ENCODE assay signal across 10 cellular contexts in the genomic region with DNA sequence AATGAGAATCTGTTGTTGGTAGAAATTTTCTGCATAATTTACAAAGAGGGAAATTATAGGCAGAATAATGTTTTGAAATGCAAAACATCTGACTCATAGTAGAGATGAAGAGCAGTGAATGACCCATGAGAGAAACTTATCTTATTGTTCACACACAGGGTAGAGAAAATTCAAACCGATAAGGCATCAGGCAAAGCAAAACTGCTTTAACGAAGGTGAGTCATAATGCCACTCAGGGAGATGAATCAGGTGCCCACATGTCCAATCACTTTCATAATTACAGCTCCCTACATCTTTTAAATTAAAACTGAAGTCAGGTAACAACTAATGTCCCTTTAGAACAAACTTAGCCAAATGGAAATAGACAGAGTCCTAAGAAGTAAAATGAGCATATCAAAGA.
A peak's percentile ranks its signal among the peaks of the same experiment; 100 is the strongest.
DNase-seq lines count a peak whose midpoint lies in the region; ATAC-seq, FAIRE-seq and TF ChIP-seq lines count a peak whose summit lies in the region.
"Had no signal": no experiment of that assay in that cellular context is flagged by ENCODE, and none has a peak within 500 bp of the region (broad histone marks: within the 10 kb centered on the region; RNA-seq: fewer than 3 reads in every experiment).

No MANE protein-coding gene starts in this region.

- POLR2A ChIA-PET in PC-3 (lab: Charles Lee; ENCODE audit: unreplicated experiment), result no interaction called here
- POLR2A ChIA-PET in HepG2 (lab: Yijun Ruan, JAX), result no interaction called here

- H3K79me2 ChIP-seq in PC-3 (ENCODE audit: low read length) (no peaks in the 10 kb centered on the region), HepG2 (ENCODE audit: insufficient read depth, low read length) (no peaks in the 10 kb centered on the region)

- H3K27me3 ChIP-seq in PC-3 (ENCODE audit: low read length) (0 out of 2 replicates have a peak, but pooled peaks cover 5% of the 10 kb centered on the region), HepG2 (ENCODE audit: control insufficient read depth in 1 of 2, insufficient read depth in 2 of 2, low read length in 2 of 2) (no peaks in the 10 kb centered on the region)

- TF ChIP-seq CTCF in PC-3 (conservative IDR thresholded peaks at IDR 0.05; ENCODE audit: low read depth, low read length) (no peak), HepG2 (CRISPR knock-in tag; IDR thresholded peaks at IDR 0.05) (no peak)

- ATAC-seq in GM18519 (IDR thresholded peaks at IDR 0.05; ENCODE audit: low FRiP score, unreplicated experiment), result peak; percentile 82
- ATAC-seq in GM21367 (IDR thresholded peaks at IDR 0.05; ENCODE audit: unreplicated experiment), result peak; percentile 79
- peak; percentile 79 for ATAC-seq in HG03045 (IDR thresholded peaks at IDR 0.05; ENCODE audit: unreplicated experiment)
- ATAC-seq in PC-3, result peak; percentile 29; the same call in 1 of the 2 replicates
- no peak for ATAC-seq in HepG2
- ATAC-seq: psoas muscle had no signal

- DNase-seq in PC-3 (peak; percentile 25), GM19238 (ENCODE audit: insufficient read length, low spot score) (no peak), ecto neural progenitor cell (ENCODE audit: low spot score) (no peak), SIG-M5 (lab: John Stamatoyannopoulos, UW) (no peak), HepG2 (ENCODE audit: low spot score) (no peak)
- DNase-seq: NCI-H1930, psoas muscle had no signal

- H3K9me3 ChIP-seq in PC-3 (ENCODE audit: low read length) (no peaks in the 10 kb centered on the region), HepG2 (ENCODE audit: low read length) (no peaks in the 10 kb centered on the region)
- H3K9me3 ChIP-seq: psoas muscle had no signal

- no peak overlapping the region for H3K9ac ChIP-seq in PC-3 (ENCODE audit: low read length)
- no peak overlapping the region for H3K9ac ChIP-seq in HepG2 (ENCODE audit: insufficient read depth, low read depth, low read length)

- H2AFZ ChIP-seq in PC-3 (ENCODE audit: low read length) (no peak overlapping the region), HepG2 (ENCODE audit: low read length) (no peak overlapping the region)

- H3K4me3 ChIP-seq in PC-3 (ENCODE audit: low read length) (no peak overlapping the region), HepG2 (replicated peaks in 1 of 3; ENCODE audit: insufficient read depth in 1 of 3, low read depth in 2 of 3, low read length in 3 of 3) (no peak overlapping the region)
- H3K4me3 ChIP-seq: psoas muscle had no signal

- no peaks in the 10 kb centered on the region for H3K9me2 ChIP-seq in PC-3 (replicated peaks; ENCODE audit: low read length)

- no peak for TF ChIP-seq RAD21 in HepG2 (CRISPR knock-in tag; IDR thresholded peaks at IDR 0.05)

- in situ Hi-C loops in HepG2 (cut with HindIII; ENCODE audit: extremely low pct_ligation_motif_present, low pct_unique_long_range_greater_than_20kb), result loop anchor here (10.0 kb wide), 1 partner anchor 383 kb away; no protein-coding TSS in a partner anchor

- FAIRE-seq in HepG2 (lab: Jason Lieb, UNC), result no peak

- no peak for TF ChIP-seq EP300 in HepG2 (IDR thresholded peaks at IDR 0.05; ENCODE audit: low read depth in 2 of 2, low read length in 2 of 2)
- TF ChIP-seq EP300 in HepG2 (CRISPR knock-in tag; IDR thresholded peaks at IDR 0.05; ENCODE audit: borderline replicate concordance), result no peak

- no peaks in the 10 kb centered on the region for H4K20me1 ChIP-seq in PC-3 (ENCODE audit: low read length)
- H4K20me1 ChIP-seq in HepG2 (ENCODE audit: insufficient read depth, low read length), result no peaks in the 10 kb centered on the region

- no peaks in the 10 kb centered on the region for H3K36me3 ChIP-seq in PC-3 (ENCODE audit: low read depth, low read length)
- H3K36me3 ChIP-seq in HepG2 (replicated peaks in 1 of 2; ENCODE audit: control insufficient read depth in 1 of 2, insufficient read depth in 2 of 2, low read length in 2 of 2), result no peaks in the 10 kb centered on the region

- CTCF ChIA-PET in PC-3 (lab: Charles Lee) (no interaction called here), HepG2 (lab: Yijun Ruan, JAX; ENCODE audit: low intra/inter-chr PET ratio, low total read pairs) (no interaction called here)

- H3K4me2 ChIP-seq in PC-3 (ENCODE audit: low read length), result no peak overlapping the region
- H3K4me2 ChIP-seq in HepG2 (ENCODE audit: low read depth, low read length), result no peak overlapping the region

- no peaks in the 10 kb centered on the region for H3K4me1 ChIP-seq in PC-3 (ENCODE audit: insufficient read depth, low read length)
- H3K4me1 ChIP-seq in HepG2 (ENCODE audit: insufficient read depth, low read length), result no peaks in the 10 kb centered on the region
- H3K4me1 ChIP-seq: psoas muscle had no signal

- intact Hi-C loops in PC-3 (cut with micrococcal nuclease), result no loop called here
- intact Hi-C loops in HepG2 (cut with micrococcal nuclease; ENCODE audit: unreplicated experiment), result loop anchor here (10.0 kb wide), 1 partner anchor 243 kb away; no protein-coding TSS in a partner anchor

- no peak for TF ChIP-seq POLR2A in HepG2 (IDR thresholded peaks at IDR 0.05; ENCODE audit: insufficient read depth in 1 of 2, low read depth in 2 of 2, low read length in 2 of 2)

- 0% methylated on average over 2 of the region's 2 CpGs for WGBS in HepG2 (ENCODE audit: low lambda C conversion rate)

- H3F3A ChIP-seq in PC-3 (ENCODE audit: low read length, unreplicated experiment), result no peaks in the 10 kb centered on the region

- H3K27ac ChIP-seq in PC-3 (ENCODE audit: low read length) (no peak overlapping the region), HepG2 (ENCODE audit: extremely low read length, insufficient read depth, low read length) (no peak overlapping the region)
- H3K27ac ChIP-seq: psoas muscle had no signal

- no TSS peak for BruUV-seq in PC-3 (replicated peaks; lab: Mats Ljungman, UMichigan)
- no TSS peak for BruUV-seq in HepG2 (replicated peaks; lab: Mats Ljungman, UMichigan)

TF ChIP-seq in HepG2, 621 proteins besides CTCF, POLR2A, EP300 and RAD21:
- TF ChIP-seq BCLAF1 (IDR thresholded peaks at IDR 0.05), result no peak
- TF ChIP-seq ZNF232 (CRISPR knock-in tag; IDR thresholded peaks at IDR 0.05; ENCODE audit: borderline replicate concordance), result no peak
- TF ChIP-seq, protein P1, sequence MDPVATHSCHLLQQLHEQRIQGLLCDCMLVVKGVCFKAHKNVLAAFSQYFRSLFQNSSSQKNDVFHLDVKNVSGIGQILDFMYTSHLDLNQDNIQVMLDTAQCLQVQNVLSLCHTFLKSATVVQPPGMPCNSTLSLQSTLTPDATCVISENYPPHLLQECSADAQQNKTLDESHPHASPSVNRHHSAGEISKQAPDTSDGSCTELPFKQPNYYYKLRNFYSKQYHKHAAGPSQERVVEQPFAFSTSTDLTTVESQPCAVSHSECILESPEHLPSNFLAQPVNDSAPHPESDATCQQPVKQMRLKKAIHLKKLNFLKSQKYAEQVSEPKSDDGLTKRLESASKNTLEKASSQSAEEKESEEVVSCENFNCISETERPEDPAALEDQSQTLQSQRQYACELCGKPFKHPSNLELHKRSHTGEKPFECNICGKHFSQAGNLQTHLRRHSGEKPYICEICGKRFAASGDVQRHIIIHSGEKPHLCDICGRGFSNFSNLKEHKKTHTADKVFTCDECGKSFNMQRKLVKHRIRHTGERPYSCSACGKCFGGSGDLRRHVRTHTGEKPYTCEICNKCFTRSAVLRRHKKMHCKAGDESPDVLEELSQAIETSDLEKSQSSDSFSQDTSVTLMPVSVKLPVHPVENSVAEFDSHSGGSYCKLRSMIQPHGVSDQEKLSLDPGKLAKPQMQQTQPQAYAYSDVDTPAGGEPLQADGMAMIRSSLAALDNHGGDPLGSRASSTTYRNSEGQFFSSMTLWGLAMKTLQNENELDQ (CRISPR knock-in tag; IDR thresholded peaks at IDR 0.05; ENCODE audit: borderline replicate concordance), result no peak
- TF ChIP-seq HDAC1 (CRISPR knock-in tag; IDR thresholded peaks at IDR 0.05), result no peak
- no peak for TF ChIP-seq KDM1A (CRISPR knock-in tag; IDR thresholded peaks at IDR 0.05)
- TF ChIP-seq SSRP1 (CRISPR knock-in tag; IDR thresholded peaks at IDR 0.05), result no peak
- TF ChIP-seq ZNF691 (CRISPR knock-in tag; IDR thresholded peaks at IDR 0.05; ENCODE audit: borderline replicate concordance, low read depth), result no peak
- no peak for TF ChIP-seq ZNF549 (CRISPR knock-in tag; IDR thresholded peaks at IDR 0.05)
- no peak for TF ChIP-seq E2F1 (CRISPR knock-in tag; IDR thresholded peaks at IDR 0.05)
TF ChIP-seq in HepG2: peak in this region for 0.
